6 cellular contexts compared by ENCODE assay signal in genomic region chr11:62592216-62592815, GRCh38. TPM values are rescaled to one million over a fixed set of nuclear protein-coding genes. Genes with fewer than 3 reads are reported as not detected.
DNase-seq lines count a peak whose midpoint lies in the region; ATAC-seq and TF ChIP-seq lines count a peak whose summit lies in the region.

No MANE protein-coding gene starts in this region.

- H3K4ac ChIP-seq in trophoblast cell (ENCODE audit: low read depth, low read length): no peak overlapping the region

- no peak overlapping the region for H3K18ac ChIP-seq in trophoblast cell (ENCODE audit: low read length)

- H3K9ac ChIP-seq in colonic mucosa (ENCODE audit: low read depth in 2 of 2, low read length in 2 of 2) (peak overlapping the region; percentile 45 to 96), trophoblast cell (ENCODE audit: low read length) (peak overlapping the region; percentile 24)

- H2BK120ac ChIP-seq in trophoblast cell (ENCODE audit: insufficient read depth, low read length, poor library complexity): no peak overlapping the region

- H3K36me3 ChIP-seq in KOPT-K1 (ENCODE audit: insufficient read depth, low read length) (peaks cover 66% of the 10 kb centered on the region), colonic mucosa (no peaks in the 10 kb centered on the region), trophoblast cell (ENCODE audit: control insufficient read depth in 1 of 2, insufficient read depth in 2 of 2, low read length in 2 of 2) (peaks cover 34 to 49% of the 10 kb centered on the region in 2 experiments)

- H2AFZ ChIP-seq in trophoblast cell (ENCODE audit: insufficient read depth, low read length, poor library complexity): no peak overlapping the region

- TF ChIP-seq CTCF in colonic mucosa (IDR thresholded peaks at IDR 0.05): no peak

- no peak overlapping the region for H3K14ac ChIP-seq in trophoblast cell (ENCODE audit: low read length)

- intact Hi-C loops in colonic mucosa (cut with DNase I): loop anchor here (10.0 kb wide), 1 partner anchor 102 kb away; no protein-coding TSS in a partner anchor

- H3K4me3 ChIP-seq in colonic mucosa (peak overlapping the region; percentile 54), trophoblast cell (ENCODE audit: low read depth, low read length) (peak overlapping the region; percentile 13)

- H3K4me1 ChIP-seq in colonic mucosa: peaks cover 20% of the 10 kb centered on the region
- H3K4me1 ChIP-seq in trophoblast cell (ENCODE audit: control insufficient read depth in 1 of 2, insufficient read depth in 2 of 2, low read length in 2 of 2): peaks cover 3 to 9% of the 10 kb centered on the region in 2 experiments

- H3K27me3 ChIP-seq in colonic mucosa: no peaks in the 10 kb centered on the region
- no peaks in the 10 kb centered on the region for H3K27me3 ChIP-seq in trophoblast cell (ENCODE audit: insufficient read depth, low read length)

- no peak overlapping the region for H2BK5ac ChIP-seq in trophoblast cell (ENCODE audit: low read depth, low read length, poor library complexity)

- no peak overlapping the region for H4K12ac ChIP-seq in trophoblast cell (ENCODE audit: low read depth, low read length)

- WGBS in trophoblast cell (ENCODE audit: extremely low coverage, insufficient coverage, insufficient read length): no CpG with 5 or more reads among the region's 11 CpGs

- ATAC-seq in HG02981 (IDR thresholded peaks at IDR 0.05; ENCODE audit: unreplicated experiment): no peak

- H2AK5ac ChIP-seq in trophoblast cell (ENCODE audit: low read length): no peak overlapping the region

- H3K79me1 ChIP-seq in trophoblast cell (ENCODE audit: low read length): peaks cover 2% of the 10 kb centered on the region

- H3K9me3 ChIP-seq in KOPT-K1 (ENCODE audit: insufficient read depth, low read length, poor library complexity, severe bottlenecking): no peaks in the 10 kb centered on the region
- no peaks in the 10 kb centered on the region for H3K9me3 ChIP-seq in colonic mucosa
- H3K9me3 ChIP-seq in trophoblast cell (ENCODE audit: insufficient read depth, low read depth, low read length): peaks cover 3% of the 10 kb centered on the region

- H3K23ac ChIP-seq in trophoblast cell (ENCODE audit: low read length): no peak overlapping the region

- no peak overlapping the region for H2BK12ac ChIP-seq in trophoblast cell (ENCODE audit: low read length)

- H3K79me2 ChIP-seq in trophoblast cell (ENCODE audit: control insufficient read depth, insufficient read depth, low read length, poor library complexity): no peaks in the 10 kb centered on the region

- DNase-seq in colonic mucosa: no peak
- no peak for DNase-seq in trophoblast cell
- DNase-seq in SKM-1 treated with dmso at 0.1 percent for 144 hours (lab: John Stamatoyannopoulos, UW; ENCODE audit: unreplicated experiment): no peak
- DNase-seq in NCI-H524 treated with DMSO at 0.1 percent for 48 hours (lab: John Stamatoyannopoulos, UW): no peak

- H3K27ac ChIP-seq in KOPT-K1 (ENCODE audit: low read depth, low read length, poor library complexity, severe bottlenecking) (peak overlapping the region; percentile 82), colonic mucosa (peak overlapping the region; percentile 94), trophoblast cell (ENCODE audit: low read depth, low read length) (peak overlapping the region; percentile 45)

- H4K91ac ChIP-seq in trophoblast cell (ENCODE audit: low read depth, low read length): peak overlapping the region; percentile 40

- H4K8ac ChIP-seq in trophoblast cell (ENCODE audit: low read depth, low read length): peak overlapping the region; percentile 15

- H3K4me2 ChIP-seq in trophoblast cell (ENCODE audit: low read length): peak overlapping the region; percentile 81

RNA-seq across cellular contexts. Expression of gene TUT1, which starts 1.0 kb away (rescaled TPM):
- total RNA-seq in colonic mucosa: 10 to 100 TPM; 11.1 to 26.2 TPM
- polyA plus RNA-seq in trophoblast cell (2013): 11.3 and 11.8 TPM in 2 replicates

RNA-seq across cellular contexts. Expression of gene MTA2, which starts 9.3 kb away (rescaled TPM):
- total RNA-seq in colonic mucosa: 100 to 1,000 TPM in 1 of 2 donors, 10 to 100 TPM in 1; 91.0 to 133 TPM
- polyA plus RNA-seq in trophoblast cell (2013): 70.5 and 71.0 TPM in 2 replicates

RNA-seq across cellular contexts. Expression of gene EEF1G, which starts 18.6 kb away (rescaled TPM):
- 1,000 to 10,000 TPM; 1,328 to 1,358 TPM for total RNA-seq in colonic mucosa
- 1,102 and 1,140 TPM in 2 replicates for polyA plus RNA-seq in trophoblast cell (2013)

RNA-seq across cellular contexts. Expression of gene EML3, which starts 20.3 kb away (rescaled TPM):
- total RNA-seq in colonic mucosa: 10 to 100 TPM; 37.5 to 58.7 TPM
- 33.4 and 36.1 TPM in 2 replicates for polyA plus RNA-seq in trophoblast cell (2013)

RNA-seq across cellular contexts. Expression of gene ROM1, which starts 20.7 kb away (rescaled TPM):
- 1 to 10 TPM; 3.2 to 3.6 TPM for total RNA-seq in colonic mucosa
- 0.62 TPM in 2 replicates for polyA plus RNA-seq in trophoblast cell (2013)
